ENCODE assay signal across 15 cellular contexts in genomic region chr20:32330555-32330897, GRCh38. TPM values are rescaled to one million over a fixed set of nuclear protein-coding genes. Genes with fewer than 3 reads are reported as not detected.
A peak's percentile ranks its signal among the peaks of the same experiment; 100 is the strongest.
DNase-seq lines count a peak whose midpoint lies in the region; ATAC-seq and TF ChIP-seq lines count a peak whose summit lies in the region.
"Had no signal": no experiment of that assay in that cellular context is flagged by ENCODE, and none has a peak within 500 bp of the region (broad histone marks: within the 10 kb centered on the region; RNA-seq: fewer than 3 reads in every experiment).

No MANE protein-coding gene starts in this region.

- peak overlapping the region; percentile 45 for H3K27ac Mint-ChIP-seq in stimulated activated naive CD8-positive, alpha-beta T cell treated with anti-CD3 and anti-CD28 coated beads, Interleukin-15, Interleukin-2, amounts not matched to agents 100 ng/mL and 50 ng/mL, for 24 hours
- H3K27ac Mint-ChIP-seq: CD4-positive, alpha-beta T cell; GM23338 had no signal

- no peak overlapping the region for H3K9ac ChIP-seq in liver (ENCODE audit: low read depth in 1 of 2, low read length in 2 of 2)

- 48% methylated on average over 1 of the region's 1 CpG for WGBS in liver

- TF ChIP-seq RAD21 in liver (IDR thresholded peaks at IDR 0.05): no peak

- peaks cover 47% of the 10 kb centered on the region for H3K4me1 Mint-ChIP-seq in stimulated activated naive CD8-positive, alpha-beta T cell treated with anti-CD3 and anti-CD28 coated beads, Interleukin-15, Interleukin-2, amounts not matched to agents 100 ng/mL and 50 ng/mL, for 24 hours (ENCODE audit: low read depth)
- H3K4me1 Mint-ChIP-seq: GM23338 had no signal

- H3K9me3 ChIP-seq in RWPE2 (ENCODE audit: severe bottlenecking): no peaks in the 10 kb centered on the region
- H3K9me3 ChIP-seq in liver (ENCODE audit: control insufficient read depth in 4 of 4, low read length in 3 of 4): no peaks in the 10 kb centered on the region

- H3K4me1 ChIP-seq in RWPE2 (ENCODE audit: insufficient read depth, poor library complexity, severe bottlenecking): peaks cover 10% of the 10 kb centered on the region
- peaks cover 0 to 16% (median 4%) of the 10 kb centered on the region in 4 donors for H3K4me1 ChIP-seq in liver (ENCODE audit: control insufficient read depth in 4 of 4, insufficient read depth in 4 of 4, low read length in 3 of 4)

- DNase-seq in stimulated activated naive CD8-positive, alpha-beta T cell treated with anti-CD3 and anti-CD28 coated beads, Interleukin-15, Interleukin-2, amounts not matched to agents 100 U/mL and 50 U/mL, for 24 hours: no peak
- peak; percentile 5 for DNase-seq in RWPE2 (ENCODE audit: low spot score)
- DNase-seq in NCI-H526 (lab: John Stamatoyannopoulos, UW): no peak
- DNase-seq: C1 segment of cervical spinal cord; Calu3; CD4-positive, alpha-beta T cell; DMS 273 treated with DMSO at 0.1 percent for 48 hours; DMS79; H7 had no signal

- no peak overlapping the region for H3K4me3 Mint-ChIP-seq in stimulated activated naive CD8-positive, alpha-beta T cell treated with anti-CD3 and anti-CD28 coated beads, Interleukin-15, Interleukin-2, amounts not matched to agents 100 ng/mL and 50 ng/mL, for 24 hours
- H3K4me3 Mint-ChIP-seq: CD4-positive, alpha-beta T cell; GM23338 had no signal

- H3K4me3 ChIP-seq in RWPE2 (ENCODE audit: severe bottlenecking): no peak overlapping the region
- no peak overlapping the region for H3K4me3 ChIP-seq in liver (ENCODE audit: low read depth in 1 of 3, low read length in 3 of 3)
- H3K4me3 ChIP-seq: GM12878, GM23338 had no signal

- ATAC-seq in stimulated activated naive CD8-positive, alpha-beta T cell treated with anti-CD3 and anti-CD28 coated beads, Interleukin-15, Interleukin-2, amounts not matched to agents 100 U/mL and 50 U/mL, for 24 hours: no peak
- no peak for ATAC-seq in RWPE2 (ENCODE audit: low read depth)
- ATAC-seq in GM21390 (IDR thresholded peaks at IDR 0.05; ENCODE audit: unreplicated experiment): no peak
- no peak for ATAC-seq in HG03439 (IDR thresholded peaks at IDR 0.05; ENCODE audit: unreplicated experiment)
- ATAC-seq: GM12878, GM23338 had no signal

- H3K27me3 ChIP-seq in RWPE2 (ENCODE audit: insufficient read depth, poor library complexity, severe bottlenecking) (no peaks in the 10 kb centered on the region), liver (ENCODE audit: control insufficient read depth in 4 of 4, insufficient read depth in 4 of 4, low read length in 3 of 4) (no peaks in the 10 kb centered on the region)

- peaks cover 78% of the 10 kb centered on the region for H3K36me3 Mint-ChIP-seq in stimulated activated naive CD8-positive, alpha-beta T cell treated with anti-CD3 and anti-CD28 coated beads, Interleukin-15, Interleukin-2, amounts not matched to agents 100 ng/mL and 50 ng/mL, for 24 hours (ENCODE audit: low read depth)

- peaks cover 56% of the 10 kb centered on the region for H3K36me3 ChIP-seq in RWPE2 (ENCODE audit: low read depth)
- peaks cover 2 to 14% (median 11%) of the 10 kb centered on the region in 4 donors for H3K36me3 ChIP-seq in liver (ENCODE audit: control insufficient read depth in 4 of 4, insufficient read depth in 3 of 4, low read depth in 1 of 4, low read length in 3 of 4)

- no peaks in the 10 kb centered on the region for H3K27me3 Mint-ChIP-seq in stimulated activated naive CD8-positive, alpha-beta T cell treated with anti-CD3 and anti-CD28 coated beads, Interleukin-15, Interleukin-2, amounts not matched to agents 100 ng/mL and 50 ng/mL, for 24 hours
- H3K27me3 Mint-ChIP-seq: CD4-positive, alpha-beta T cell had no signal

- H3K9me3 Mint-ChIP-seq in stimulated activated naive CD8-positive, alpha-beta T cell treated with anti-CD3 and anti-CD28 coated beads, Interleukin-15, Interleukin-2, amounts not matched to agents 100 ng/mL and 50 ng/mL, for 24 hours: no peaks in the 10 kb centered on the region
- H3K9me3 Mint-ChIP-seq: CD4-positive, alpha-beta T cell; GM23338 had no signal

- TF ChIP-seq CTCF in RWPE2 (IDR thresholded peaks at IDR 0.05; ENCODE audit: poor library complexity, severe bottlenecking): no peak
- TF ChIP-seq CTCF in liver (IDR thresholded peaks at IDR 0.05; ENCODE audit: low read depth, low read length, missing input control): no peak

- H3K27ac ChIP-seq in RWPE2 (ENCODE audit: poor library complexity, severe bottlenecking) (no peak overlapping the region), liver (ENCODE audit: low read depth in 1 of 2, low read length in 2 of 2) (peak overlapping the region in 1 of 2 donors; percentile 33)

TF ChIP-seq in liver, 16 proteins besides CTCF, POLR2A, EP300 and RAD21:
- TF ChIP-seq RXRA (IDR thresholded peaks at IDR 0.05) (no peak), YY1 (IDR thresholded peaks at IDR 0.05) (peak; percentile 8)

RNA-seq across cellular contexts. Expression of gene ASXL1, which starts 27.6 kb away (rescaled TPM):
- total RNA-seq in liver: 10 to 100 TPM; 31.2 to 61.3 TPM
- 10 to 100 TPM; 13.4 to 17.8 TPM for polyA plus RNA-seq in liver

RNA-seq across cellular contexts. Expression of gene KIF3B, which starts 53.1 kb away (rescaled TPM):
- 10 to 100 TPM in 1 of 2 donors, 1 to 10 TPM in 1; 8.3 to 24.2 TPM for total RNA-seq in liver
- 10 to 100 TPM in 1 of 2 donors, 1 to 10 TPM in 1; 8.6 to 17.2 TPM for polyA plus RNA-seq in liver
